In genomic region chr1:22533244-22533643, GRCh38 we compare ENCODE assay signal across 18 cellular contexts. TPM values are rescaled to one million over a fixed set of nuclear protein-coding genes. Genes with fewer than 3 reads are reported as not detected.
DNase-seq lines count a peak whose midpoint lies in the region; ATAC-seq, FAIRE-seq and TF ChIP-seq lines count a peak whose summit lies in the region.
"Had no signal": no experiment of that assay in that cellular context is flagged by ENCODE, and none has a peak within 500 bp of the region (broad histone marks: within the 10 kb centered on the region; RNA-seq: fewer than 3 reads in every experiment).

No MANE protein-coding gene starts in this region.

- TF ChIP-seq RAD21 in HepG2 (CRISPR knock-in tag; IDR thresholded peaks at IDR 0.05), result no peak

- H3K4me1 ChIP-seq in HepG2 (ENCODE audit: insufficient read depth, low read length), result no peaks in the 10 kb centered on the region
- no peaks in the 10 kb centered on the region for H3K4me1 ChIP-seq in right lobe of liver
- H3K4me1 ChIP-seq in body of pancreas, result peaks cover 69% of the 10 kb centered on the region

- BruUV-seq in HepG2 (replicated peaks; lab: Mats Ljungman, UMichigan), result no TSS peak

- DNase-seq in HepG2 (ENCODE audit: low spot score) (no peak), right lobe of liver (no peak), NCI-H345 treated with DMSO at 0.1 percent for 48 hours (lab: John Stamatoyannopoulos, UW; ENCODE audit: unreplicated experiment) (peak; percentile 26), body of pancreas (peak; percentile 44 to 74 (median 60)), SK-N-DZ (ENCODE audit: low spot score) (no peak), occipital lobe (lab: John Stamatoyannopoulos, UW) (no peak), DMS153 treated with DMSO at 0.1 percent for 48 hours (lab: John Stamatoyannopoulos, UW; ENCODE audit: unreplicated experiment) (no peak)
- no peak for DNase-seq in effector CD8-positive, alpha-beta T cell (lab: John Stamatoyannopoulos, UW)
- DNase-seq: CD4-positive, alpha-beta T cell; HFFc6; NCI-H1105 treated with DMSO at 0.1 percent for 48 hours; NCI-H2029 treated with DMSO at 0.1 percent for 48 hours; NCI-H226 had no signal

- no peak overlapping the region for H3K27ac ChIP-seq in HepG2 (ENCODE audit: extremely low read length, insufficient read depth, low read length)
- no peak overlapping the region for H3K27ac ChIP-seq in right lobe of liver
- peak overlapping the region in 2 of 4 donors; percentile 35 to 43 for H3K27ac ChIP-seq in body of pancreas
- H3K27ac ChIP-seq: KMS-11, RWPE1 had no signal

- H3K4me3 ChIP-seq in HepG2 (replicated peaks in 1 of 3; ENCODE audit: insufficient read depth in 1 of 3, low read depth in 2 of 3, low read length in 3 of 3) (no peak overlapping the region), right lobe of liver (no peak overlapping the region), body of pancreas (no peak overlapping the region)

- WGBS in HepG2 (ENCODE audit: low lambda C conversion rate), result 33% methylated on average over 5 of the region's 6 CpGs
- WGBS in right lobe of liver (ENCODE audit: insufficient coverage, low coverage, low lambda C conversion rate, missing lambda C conversion rate), result 67% methylated on average over 5 of the region's 6 CpGs
- 33 to 39% methylated on average over 4 to 6 of the region's 6 CpGs for WGBS in body of pancreas, 2 donors

- no peak for TF ChIP-seq EP300 in HepG2 (IDR thresholded peaks at IDR 0.05; ENCODE audit: low read depth in 2 of 2, low read length in 2 of 2)
- no peak for TF ChIP-seq EP300 in HepG2 (CRISPR knock-in tag; IDR thresholded peaks at IDR 0.05; ENCODE audit: borderline replicate concordance)

- no peak for TF ChIP-seq POLR2A in HepG2 (IDR thresholded peaks at IDR 0.05; ENCODE audit: insufficient read depth in 1 of 2, low read depth in 2 of 2, low read length in 2 of 2)
- TF ChIP-seq POLR2A in right lobe of liver (IDR thresholded peaks at IDR 0.05), result no peak
- no peak for TF ChIP-seq POLR2A in body of pancreas (IDR thresholded peaks at IDR 0.05)

- peak; percentile 54 for ATAC-seq in HepG2
- ATAC-seq in right lobe of liver, result no peak
- ATAC-seq in body of pancreas, result peak; percentile 22

- FAIRE-seq in HepG2 (lab: Jason Lieb, UNC), result no peak
- FAIRE-seq: H1 had no signal

- H3K9me3 ChIP-seq in HepG2 (ENCODE audit: low read length) (no peaks in the 10 kb centered on the region), right lobe of liver (no peaks in the 10 kb centered on the region), body of pancreas (no peaks in the 10 kb centered on the region)

- no peak overlapping the region for H3K9ac ChIP-seq in HepG2 (ENCODE audit: insufficient read depth, low read depth, low read length)
- H3K9ac ChIP-seq: KMS-11 had no signal

- in situ Hi-C loops in HepG2 (cut with HindIII; ENCODE audit: extremely low pct_ligation_motif_present, low pct_unique_long_range_greater_than_20kb), result no loop called here

- no peak overlapping the region for H2AFZ ChIP-seq in HepG2 (ENCODE audit: low read length)

- TF ChIP-seq CTCF in HepG2 (CRISPR knock-in tag; IDR thresholded peaks at IDR 0.05) (no peak), right lobe of liver (IDR thresholded peaks at IDR 0.05) (no peak), body of pancreas (IDR thresholded peaks at IDR 0.05) (no peak)

- intact Hi-C loops in HepG2 (cut with micrococcal nuclease; ENCODE audit: unreplicated experiment) (no loop called here), right lobe of liver (cut with DNase I) (no loop called here), body of pancreas (cut with DNase I) (loop anchor here (10.0 kb wide), 1 partner anchor 98 kb away; no protein-coding TSS in a partner anchor)

- no peak overlapping the region for H3K4me2 ChIP-seq in HepG2 (ENCODE audit: low read depth, low read length)
- H3K4me2 ChIP-seq: KMS-11 had no signal

- H4K20me1 ChIP-seq in HepG2 (ENCODE audit: insufficient read depth, low read length), result no peaks in the 10 kb centered on the region

- CTCF ChIA-PET in HepG2 (lab: Yijun Ruan, JAX; ENCODE audit: low intra/inter-chr PET ratio, low total read pairs), result no interaction called here

- no peaks in the 10 kb centered on the region for H3K27me3 ChIP-seq in HepG2 (ENCODE audit: control insufficient read depth in 1 of 2, insufficient read depth in 2 of 2, low read length in 2 of 2)
- H3K27me3 ChIP-seq in right lobe of liver, result no peaks in the 10 kb centered on the region
- no peaks in the 10 kb centered on the region for H3K27me3 ChIP-seq in body of pancreas

- no peaks in the 10 kb centered on the region; a peak in 1 of 5 replicates for H3K36me3 ChIP-seq in HepG2 (replicated peaks in 1 of 2; ENCODE audit: control insufficient read depth in 1 of 2, insufficient read depth in 2 of 2, low read length in 2 of 2)
- H3K36me3 ChIP-seq in right lobe of liver, result no peaks in the 10 kb centered on the region
- H3K36me3 ChIP-seq in body of pancreas (replicated peaks in 1 of 2; ENCODE audit: insufficient read depth in 1 of 2, low read depth in 2 of 2), result no peaks in the 10 kb centered on the region

- POLR2A ChIA-PET in HepG2 (lab: Yijun Ruan, JAX), result no interaction called here

- H3K79me2 ChIP-seq in HepG2 (ENCODE audit: insufficient read depth, low read length), result no peaks in the 10 kb centered on the region

TF ChIP-seq in HepG2, 621 proteins besides CTCF, POLR2A, EP300 and RAD21:
- no peak for TF ChIP-seq ZNF205 (CRISPR knock-in tag; IDR thresholded peaks at IDR 0.05)
- TF ChIP-seq NFKBIZ (CRISPR knock-in tag; IDR thresholded peaks at IDR 0.05), result no peak
- no peak for TF ChIP-seq ZNF530 (CRISPR knock-in tag; IDR thresholded peaks at IDR 0.05; ENCODE audit: low read depth)
- no peak for TF ChIP-seq ZBTB43 (CRISPR knock-in tag; conservative IDR thresholded peaks at IDR 0.05)
- TF ChIP-seq TFAP4 (IDR thresholded peaks at IDR 0.05; ENCODE audit: borderline replicate concordance, low read depth), result peak; percentile 84
- no peak for TF ChIP-seq STAG1 (CRISPR knock-in tag; IDR thresholded peaks at IDR 0.05)

RNA-seq across cellular contexts. Expression of gene EPHA8, which starts 30.0 kb away (rescaled TPM):
- total RNA-seq in HepG2 (2016; rRNA removed; fragmentation: Illumina TruSeq; extraction: Trizol), result not detected in 2 replicates
- not detected in 2 replicates for total RNA-seq in HepG2 (2016; cell fraction: cytosol; rRNA removed; fragmentation: Illumina TruSeq; extraction: Trizol; ENCODE audit: low read depth)
- total RNA-seq in HepG2 (2016; cell fraction: insoluble cytoplasmic fraction; rRNA removed; fragmentation: Illumina TruSeq; extraction: Trizol), result not detected in 2 replicates
- not detected in 2 replicates for total RNA-seq in HepG2 (2016; cell fraction: membrane; rRNA removed; fragmentation: Illumina TruSeq; extraction: Trizol)
- total RNA-seq in HepG2 (2016; cell fraction: nucleus; rRNA removed; fragmentation: Illumina TruSeq; extraction: Trizol), result not detected in 2 replicates
- not detected in 2 replicates for polyA plus RNA-seq in HepG2 (2011; rRNA removed)
- polyA plus RNA-seq in HepG2 (2011; cell fraction: cytosol; rRNA removed), result not detected in 2 replicates
- 0.08 TPM in 1 of 2 replicates, not detected in the other for polyA plus RNA-seq in HepG2 (2011; cell fraction: nucleus; rRNA removed)
- polyA plus RNA-seq in HepG2 (2012), result not detected in 2 replicates
- polyA plus RNA-seq in HepG2 (2016; cell fraction: cytosol; fragmentation: Illumina TruSeq; extraction: Trizol; ENCODE audit: low read depth), result not detected in 2 replicates
- polyA plus RNA-seq in HepG2 (2016; cell fraction: insoluble cytoplasmic fraction; fragmentation: Illumina TruSeq; extraction: Trizol; ENCODE audit: low read depth), result not detected in 2 replicates
- polyA plus RNA-seq in HepG2 (2016; cell fraction: membrane; fragmentation: Illumina TruSeq; extraction: Trizol; ENCODE audit: low read depth), result not detected in 2 replicates
- polyA plus RNA-seq in HepG2 (2016; cell fraction: nucleus; fragmentation: Illumina TruSeq; extraction: Trizol; ENCODE audit: insufficient read depth, low read depth), result not detected in 2 replicates
- polyA minus RNA-seq in HepG2 (2011; rRNA and poly(A)+ RNA removed; ENCODE audit: low replicate concordance), result not detected in 2 replicates
- polyA minus RNA-seq in HepG2 (2011; cell fraction: cytosol; rRNA and poly(A)+ RNA removed), result not detected in 2 replicates
- not detected in 2 replicates for polyA minus RNA-seq in HepG2 (2011; cell fraction: nucleus; rRNA and poly(A)+ RNA removed)
- not detected for total RNA-seq in right lobe of liver
- under 1 TPM; 0.52 to 0.66 TPM for total RNA-seq in body of pancreas
- polyA plus RNA-seq in SK-N-DZ (2014; cell fraction: cytosol; rRNA removed), result 0.07 and 0.25 TPM in 2 replicates
- polyA plus RNA-seq in SK-N-DZ (2014; cell fraction: nucleus; rRNA removed), result 0.08 and 0.50 TPM in 2 replicates
- total RNA-seq in occipital lobe, result 0.94 TPM
- total RNA-seq: CD4-positive, alpha-beta T cell; HFFc6; MCF 10A; OCI-LY7 had no signal

Comparison
In these comparisons a context has a peak if more than half of its experiments do, and no peak if none do; other contexts are left out.
1. ATAC-seq: peak in HepG2 (single experiment) and body of pancreas (single experiment); none in right lobe of liver (0 of 4).
2. DNase-seq: peak in NCI-H345 treated with DMSO at 0.1 percent for 48 hours (single experiment) and body of pancreas (4 of 4); none in HepG2 (single experiment), right lobe of liver (0 of 3), effector CD8-positive, alpha-beta T cell (single experiment), SK-N-DZ (single experiment), occipital lobe (single experiment) and DMS153 treated with DMSO at 0.1 percent for 48 hours (single experiment).